ENCODE assay signal across 7 cellular contexts in genomic region chr15:84157056-84157632, GRCh38.
A peak's percentile ranks its signal among the peaks of the same experiment; 100 is the strongest.
DNase-seq lines count a peak whose midpoint lies in the region; ATAC-seq, FAIRE-seq and TF ChIP-seq lines count a peak whose summit lies in the region.
"Not testable (repeated sequence)": the region's sequence is repeated elsewhere in the genome, so short reads cannot be mapped to it uniquely, and the experiment has no call there.

No MANE protein-coding gene starts in this region.

- DNase-seq in activated naive CD8-positive, alpha-beta T cell treated with anti-CD3 and anti-CD28 coated beads, Interleukin-2, amount 10 ng/mL, durations not matched to agents 7 days and 5 days = peak; percentile 10
- DNase-seq in endodermal cell (peak; percentile 32), Right ventricle myocardium inferior (ENCODE audit: missing footprints) (peak; percentile 15), kidney (peak; percentile 37)
- DNase-seq in natural killer cell treated with Interleukin-12 subunit alpha and Interleukin-12 subunit beta and Interleukin-15 and Interleukin-18, amount 100 ng/mL, for 72 hours (ENCODE audit: low spot score) = peak; percentile 51
- not testable (repeated sequence) for DNase-seq in neural progenitor cell (ENCODE audit: low spot score); urothelium cell line (ENCODE audit: low spot score)

- FAIRE-seq in kidney (lab: Jason Lieb, UNC) = not testable (repeated sequence)
- FAIRE-seq in urothelium cell line (lab: Jason Lieb, UNC) = peak; percentile 94

- H3K79me2 ChIP-seq in neural progenitor cell (ENCODE audit: low read depth) = not testable (repeated sequence)

- H3K4me1 ChIP-seq in endodermal cell (ENCODE audit: control insufficient read depth, insufficient read depth, low read length); kidney (ENCODE audit: control insufficient read depth in 1 of 2, insufficient read depth in 1 of 2, low read depth in 1 of 2, low read length in 2 of 2); neural progenitor cell: not testable (repeated sequence)

- not testable (repeated sequence) for TF ChIP-seq CTCF in endodermal cell (conservative IDR thresholded peaks at IDR 0.05); kidney (IDR thresholded peaks at IDR 0.05; ENCODE audit: borderline replicate concordance, extremely low read depth, insufficient read depth); neural progenitor cell (IDR thresholded peaks at IDR 0.05)

- H3K36me3 Mint-ChIP-seq in activated naive CD8-positive, alpha-beta T cell treated with anti-CD3 and anti-CD28 coated beads, Interleukin-2, amount 10 ng/mL, durations not matched to agents 7 days and 5 days; endodermal cell (ENCODE audit: low read depth); natural killer cell treated with Interleukin-12 subunit alpha and Interleukin-12 subunit beta and Interleukin-15 and Interleukin-18, amount 100 ng/mL, for 72 hours; neural progenitor cell: not testable (repeated sequence)

- H3K27ac Mint-ChIP-seq in activated naive CD8-positive, alpha-beta T cell treated with anti-CD3 and anti-CD28 coated beads, Interleukin-2, amount 10 ng/mL, durations not matched to agents 7 days and 5 days; endodermal cell; natural killer cell treated with Interleukin-12 subunit alpha and Interleukin-12 subunit beta and Interleukin-15 and Interleukin-18, amount 100 ng/mL, for 72 hours: not testable (repeated sequence)
- H3K27ac Mint-ChIP-seq in neural progenitor cell = peak overlapping the region; percentile 92

- not testable (repeated sequence) for H2AFZ ChIP-seq in neural progenitor cell (replicated peaks)

- H3K4me2 ChIP-seq in neural progenitor cell = not testable (repeated sequence)

- not testable (repeated sequence) for H3K27me3 Mint-ChIP-seq in activated naive CD8-positive, alpha-beta T cell treated with anti-CD3 and anti-CD28 coated beads, Interleukin-2, amount 10 ng/mL, durations not matched to agents 7 days and 5 days; endodermal cell (ENCODE audit: insufficient read depth); neural progenitor cell (ENCODE audit: insufficient read depth, low read depth)
- H3K27me3 Mint-ChIP-seq in natural killer cell treated with Interleukin-12 subunit alpha and Interleukin-12 subunit beta and Interleukin-15 and Interleukin-18, amount 100 ng/mL, for 72 hours = peaks cover 2 to 12% of the 10 kb centered on the region in 2 donors

- H3K27ac ChIP-seq in endodermal cell (ENCODE audit: low read depth, low read length); kidney (ENCODE audit: low read depth in 2 of 2, low read length in 2 of 2); neural progenitor cell: not testable (repeated sequence)

- H3F3A ChIP-seq in neural progenitor cell (ENCODE audit: low read depth) = not testable (repeated sequence)

- H3K4me3 ChIP-seq in endodermal cell (ENCODE audit: low read length); kidney (ENCODE audit: low read length in 2 of 2); neural progenitor cell: not testable (repeated sequence)

- WGBS in endodermal cell (ENCODE audit: insufficient coverage in 1 of 2, insufficient read length in 1 of 2), 2 experiments = 89 to 95% methylated on average over 7 to 11 of the region's 11 CpGs

- intact Hi-C loops in Right ventricle myocardium inferior (cut with DNase I); kidney (cut with DNase I): not testable (repeated sequence)

- POLR2A ChIA-PET in activated naive CD8-positive, alpha-beta T cell treated with anti-CD3 and anti-CD28 coated beads, Interleukin-2, amount 10 ng/mL, durations not matched to agents 7 days and 5 days (lab: Charles Lee) = not testable (repeated sequence)

- not testable (repeated sequence) for H3K36me3 ChIP-seq in endodermal cell (ENCODE audit: control insufficient read depth, insufficient read depth, low read length); kidney (ENCODE audit: control insufficient read depth in 1 of 2, insufficient read depth in 2 of 2, low read length in 2 of 2); neural progenitor cell

- not testable (repeated sequence) for ATAC-seq in activated naive CD8-positive, alpha-beta T cell treated with anti-CD3 and anti-CD28 coated beads, Interleukin-2, amount 10 ng/mL, durations not matched to agents 7 days and 5 days (ENCODE audit: low read depth); Right ventricle myocardium inferior; natural killer cell treated with Interleukin-12 subunit alpha and Interleukin-12 subunit beta and Interleukin-15 and Interleukin-18, amount 100 ng/mL, for 72 hours

- not testable (repeated sequence) for H3K9me3 ChIP-seq in endodermal cell (ENCODE audit: control insufficient read depth, low read length); kidney (ENCODE audit: control insufficient read depth in 1 of 2, low read length in 2 of 2); neural progenitor cell (ENCODE audit: low read depth)

- not testable (repeated sequence) for H3K9me3 Mint-ChIP-seq in activated naive CD8-positive, alpha-beta T cell treated with anti-CD3 and anti-CD28 coated beads, Interleukin-2, amount 10 ng/mL, durations not matched to agents 7 days and 5 days; endodermal cell; natural killer cell treated with Interleukin-12 subunit alpha and Interleukin-12 subunit beta and Interleukin-15 and Interleukin-18, amount 100 ng/mL, for 72 hours; neural progenitor cell

- H4K20me1 ChIP-seq in neural progenitor cell (ENCODE audit: low read depth) = not testable (repeated sequence)

- H3K4me1 Mint-ChIP-seq in activated naive CD8-positive, alpha-beta T cell treated with anti-CD3 and anti-CD28 coated beads, Interleukin-2, amount 10 ng/mL, durations not matched to agents 7 days and 5 days; endodermal cell; natural killer cell treated with Interleukin-12 subunit alpha and Interleukin-12 subunit beta and Interleukin-15 and Interleukin-18, amount 100 ng/mL, for 72 hours (ENCODE audit: low read depth in 2 of 2): not testable (repeated sequence)
- H3K4me1 Mint-ChIP-seq in neural progenitor cell = peaks cover 25% of the 10 kb centered on the region

- H3K4me3 Mint-ChIP-seq in activated naive CD8-positive, alpha-beta T cell treated with anti-CD3 and anti-CD28 coated beads, Interleukin-2, amount 10 ng/mL, durations not matched to agents 7 days and 5 days; endodermal cell; natural killer cell treated with Interleukin-12 subunit alpha and Interleukin-12 subunit beta and Interleukin-15 and Interleukin-18, amount 100 ng/mL, for 72 hours; neural progenitor cell: not testable (repeated sequence)

- H3K9ac ChIP-seq in endodermal cell (ENCODE audit: extremely low read depth, low read length, poor library complexity, severe bottlenecking); kidney (ENCODE audit: low read length in 2 of 2); neural progenitor cell: not testable (repeated sequence)

- not testable (repeated sequence) for H3K27me3 ChIP-seq in endodermal cell (ENCODE audit: control insufficient read depth, insufficient read depth, low read length, poor library complexity, severe bottlenecking); neural progenitor cell
